Comparison of ENCODE assay signal across 8 cellular contexts in genomic region chr9:1869843-1870242, GRCh38.
DNase-seq lines count a peak whose midpoint lies in the region; ATAC-seq, FAIRE-seq and TF ChIP-seq lines count a peak whose summit lies in the region.

No MANE protein-coding gene starts in this region.

- H4K5ac ChIP-seq in H1 (ENCODE audit: insufficient read length, low read depth, low read length) = no peak overlapping the region

- no peak overlapping the region for H3K4ac ChIP-seq in H1 (replicated peaks; ENCODE audit: insufficient read length, low read depth, low read length)

- TF ChIP-seq CTCF in H1 (IDR thresholded peaks at IDR 0.05; ENCODE audit: control extremely low read depth in 1 of 3, insufficient read depth in 1 of 3, low read depth in 1 of 3, low read length in 3 of 3) (peak; percentile 42 to 82 (median 74)), retinal pigment epithelial cell (conservative IDR thresholded peaks at IDR 0.05; ENCODE audit: low read depth, low read length) (peak; percentile 44), transverse colon (IDR thresholded peaks at IDR 0.05) (peak in 1 of 5 experiments; percentile 28)

- DNase-seq in DMS153 treated with DMSO at 0.1 percent for 48 hours (lab: John Stamatoyannopoulos, UW; ENCODE audit: unreplicated experiment) = peak; percentile 18
- DNase-seq in NCI-H69 (lab: John Stamatoyannopoulos, UW) = peak; percentile 46
- DNase-seq in H1 (ENCODE audit: low read depth in 1 of 2, low spot score in 2 of 2) = peak; percentile 49 to 64
- DNase-seq in retinal pigment epithelial cell (ENCODE audit: low read depth) = no peak
- no peak for DNase-seq in SW 1271 (lab: John Stamatoyannopoulos, UW)
- DNase-seq in transverse colon = no peak

- H3K14ac ChIP-seq in H1 (ENCODE audit: insufficient read length) = no peak overlapping the region

- ATAC-seq in GM18867 (IDR thresholded peaks at IDR 0.05; ENCODE audit: unreplicated experiment) (peak; percentile 92), HG02981 (IDR thresholded peaks at IDR 0.05; ENCODE audit: unreplicated experiment) (peak; percentile 83)

- in situ Hi-C loops in transverse colon (cut with MboI; ENCODE audit: low pct_ligation_motif_present in 1 of 4, low pct_unique_long_range_greater_than_20kb in 1 of 4, low sequenced_read_pairs in 3 of 4) = no loop called here

- H3K79me2 ChIP-seq in H1 (ENCODE audit: control insufficient read depth in 1 of 2, insufficient read depth in 2 of 2, low read length in 2 of 2) = no peaks in the 10 kb centered on the region

- CTCF ChIA-PET in H1 (lab: Charles Lee; ENCODE audit: partially characterized antibody) = interaction anchor here (0.7 to 4.7 kb wide), 20 partner anchors 9 to 861 kb away, joined by 3 to 27 read pairs (median 7); no protein-coding TSS in a partner anchor

- H3K4me1 ChIP-seq in H1 (replicated peaks in 1 of 4; ENCODE audit: control insufficient read depth in 3 of 4, insufficient read depth in 4 of 4, low read length in 3 of 4) (peaks cover 0 to 13% (median 3%) of the 10 kb centered on the region in 4 experiments; a peak in 4 of 7 replicates), transverse colon (no peaks in the 10 kb centered on the region)

- H2BK15ac ChIP-seq in H1 (ENCODE audit: low read length) = no peak overlapping the region

- peak; percentile 86 to 90 for TF ChIP-seq RAD21 in H1 (IDR thresholded peaks at IDR 0.05 in 1 of 2, conservative IDR thresholded peaks at IDR 0.05 in 1 of 2; ENCODE audit: low read depth in 2 of 2, low read length in 2 of 2)

- H2AK5ac ChIP-seq in H1 (ENCODE audit: low read depth, low read length) = no peak overlapping the region

- no peaks in the 10 kb centered on the region for H3K36me3 ChIP-seq in H1 (ENCODE audit: control insufficient read depth in 2 of 4, insufficient read depth in 4 of 4, low read length in 3 of 4)
- H3K36me3 ChIP-seq in transverse colon = no peaks in the 10 kb centered on the region

- H4K20me1 ChIP-seq in H1 (replicated peaks in 1 of 2; ENCODE audit: control insufficient read depth in 1 of 2, insufficient read depth in 2 of 2, low read length in 2 of 2) = no peaks in the 10 kb centered on the region

- H4K91ac ChIP-seq in H1 (replicated peaks; ENCODE audit: insufficient read length, low read length) = no peak overlapping the region

- no peaks in the 10 kb centered on the region for H3K27me3 ChIP-seq in H1 (replicated peaks in 1 of 4; ENCODE audit: control insufficient read depth in 3 of 4, extremely low read depth in 1 of 4, insufficient read depth in 3 of 4, low read length in 3 of 4)
- no peaks in the 10 kb centered on the region for H3K27me3 ChIP-seq in transverse colon

- no peak overlapping the region for H3K4me3 ChIP-seq in H1 (ENCODE audit: extremely low read depth in 1 of 4, insufficient read depth in 2 of 4, low read depth in 3 of 4, low read length in 4 of 4)
- no peak overlapping the region for H3K4me3 ChIP-seq in retinal pigment epithelial cell (ENCODE audit: low read length)
- H3K4me3 ChIP-seq in transverse colon = no peak overlapping the region

- H3K4me2 ChIP-seq in H1 (ENCODE audit: insufficient read depth in 1 of 2, low read depth in 2 of 2, low read length in 2 of 2) = no peak overlapping the region

- H3K9me3 ChIP-seq in H1 (ENCODE audit: insufficient read depth in 2 of 2, low read depth in 1 of 2, low read length in 1 of 2) (no peaks in the 10 kb centered on the region), transverse colon (no peaks in the 10 kb centered on the region)

- H3K23ac ChIP-seq in H1 (ENCODE audit: insufficient read length) = no peak overlapping the region

- WGBS in H1 (ENCODE audit: extremely low coverage in 1 of 2, insufficient coverage in 1 of 2, insufficient read length in 1 of 2, insufficient replicate concordance in 2 of 2, low coverage in 1 of 2, low lambda C conversion rate in 2 of 2, missing lambda C conversion rate in 1 of 2), 2 experiments = 49% methylated on average over 6 of the region's 6 CpGs; no CpG with 5 or more reads in 1 of the 2 experiments
- WGBS in transverse colon (ENCODE audit: low coverage in 1 of 2), 2 donors = 57 to 66% methylated on average over 6 of the region's 6 CpGs

- no peak overlapping the region for H2BK120ac ChIP-seq in H1 (replicated peaks; ENCODE audit: low read depth, low read length)

- TF ChIP-seq EP300 in H1 (IDR thresholded peaks at IDR 0.05; ENCODE audit: borderline replicate concordance in 1 of 2, low read depth in 2 of 2, low read length in 2 of 2) (no peak), transverse colon (IDR thresholded peaks at IDR 0.05; ENCODE audit: low read depth) (no peak)

- no peak overlapping the region for H2BK20ac ChIP-seq in H1 (ENCODE audit: low read length)

- H2BK5ac ChIP-seq in H1 (ENCODE audit: low read depth, low read length) = no peak overlapping the region

- H3K56ac ChIP-seq in H1 (replicated peaks; ENCODE audit: insufficient read length, low read depth, low read length) = no peak overlapping the region

- H3K23me2 ChIP-seq in H1 (ENCODE audit: low read depth, low read length) = no peaks in the 10 kb centered on the region

- H3K18ac ChIP-seq in H1 (ENCODE audit: extremely low read depth, low read length) = no peak overlapping the region

- no peak overlapping the region for H4K8ac ChIP-seq in H1 (ENCODE audit: extremely low read depth, insufficient read depth, low read length)

- H2BK12ac ChIP-seq in H1 (ENCODE audit: low read depth, low read length) = no peak overlapping the region

- TF ChIP-seq POLR2A in H1 (IDR thresholded peaks at IDR 0.05; ENCODE audit: control extremely low read depth in 1 of 2, low read depth in 2 of 2, low read length in 2 of 2) (no peak), transverse colon (IDR thresholded peaks at IDR 0.05) (no peak)

- POLR2A ChIA-PET in H1 (lab: Charles Lee; ENCODE audit: partially characterized antibody) = no interaction called here

- H3K79me1 ChIP-seq in H1 (ENCODE audit: low read depth, low read length) = no peaks in the 10 kb centered on the region

- H2AFZ ChIP-seq in H1 (ENCODE audit: low read length) = no peak overlapping the region

- FAIRE-seq in H1 (lab: Jason Lieb, UNC) = peak; percentile 95

- no peak overlapping the region for H3K27ac ChIP-seq in H1 (ENCODE audit: low read depth, low read length)
- no peak overlapping the region for H3K27ac ChIP-seq in transverse colon

- intact Hi-C loops in transverse colon (cut with DNase I; ENCODE audit: low total_unique reads) = no loop called here

- no peak overlapping the region for H3K9ac ChIP-seq in H1 (replicated peaks in 1 of 4; ENCODE audit: extremely low read depth in 1 of 4, low read depth in 3 of 4, low read length in 3 of 4)

TF ChIP-seq in H1, 55 proteins besides CTCF, POLR2A, EP300 and RAD21:
- TF ChIP-seq TBP (IDR thresholded peaks at IDR 0.05; ENCODE audit: low read depth, low read length) = no peak
- TF ChIP-seq POU5F1 (IDR thresholded peaks at IDR 0.05; ENCODE audit: low read depth, low read length) = 0 out of 2 replicates have a peak, but pooled peaks have one; percentile 20

Comparison
In these comparisons a context has a peak if more than half of its experiments do, and no peak if none do; other contexts are left out.
1. DNase-seq: peak in DMS153 treated with DMSO at 0.1 percent for 48 hours (single experiment), NCI-H69 (single experiment) and H1 (2 of 2); none in retinal pigment epithelial cell (single experiment), SW 1271 (0 of 2) and transverse colon (single experiment).